In genomic region chr15:64589435-64590084, GRCh38 we compare ENCODE assay signal across 2 cellular contexts.
TF ChIP-seq lines count a peak whose summit lies in the region.

No MANE protein-coding gene starts in this region.

TF ChIP-seq in HEK293, 187 proteins besides CTCF, POLR2A, EP300 and RAD21 (continued from another document):
- no peak for TF ChIP-seq ZNF335 (tag by site-specific recombination; conservative IDR thresholded peaks at IDR 0.05)
TF ChIP-seq in HEK293: peak in this region for 1.

TF ChIP-seq in GM12878, 131 proteins besides CTCF, POLR2A, EP300 and RAD21 (continued from another document):
- TF ChIP-seq MLLT1 (IDR thresholded peaks at IDR 0.05) (no peak), MEF2A (IDR thresholded peaks at IDR 0.05; ENCODE audit: insufficient read depth, low read depth, low read length) (no peak), NKRF (conservative IDR thresholded peaks at IDR 0.05) (no peak), CBX3 (IDR thresholded peaks at IDR 0.05; ENCODE audit: borderline replicate concordance, low read depth) (no peak), E2F4 (IDR thresholded peaks at IDR 0.05; ENCODE audit: low read depth, low read length) (no peak), CBFB (IDR thresholded peaks at IDR 0.05; ENCODE audit: low read depth) (no peak), POU2F2 (IDR thresholded peaks at IDR 0.05; ENCODE audit: borderline replicate concordance, low read depth, low read length) (no peak), DPF2 (IDR thresholded peaks at IDR 0.05) (no peak)
